ENCODE assay signal across 8 cellular contexts in the genomic region with DNA sequence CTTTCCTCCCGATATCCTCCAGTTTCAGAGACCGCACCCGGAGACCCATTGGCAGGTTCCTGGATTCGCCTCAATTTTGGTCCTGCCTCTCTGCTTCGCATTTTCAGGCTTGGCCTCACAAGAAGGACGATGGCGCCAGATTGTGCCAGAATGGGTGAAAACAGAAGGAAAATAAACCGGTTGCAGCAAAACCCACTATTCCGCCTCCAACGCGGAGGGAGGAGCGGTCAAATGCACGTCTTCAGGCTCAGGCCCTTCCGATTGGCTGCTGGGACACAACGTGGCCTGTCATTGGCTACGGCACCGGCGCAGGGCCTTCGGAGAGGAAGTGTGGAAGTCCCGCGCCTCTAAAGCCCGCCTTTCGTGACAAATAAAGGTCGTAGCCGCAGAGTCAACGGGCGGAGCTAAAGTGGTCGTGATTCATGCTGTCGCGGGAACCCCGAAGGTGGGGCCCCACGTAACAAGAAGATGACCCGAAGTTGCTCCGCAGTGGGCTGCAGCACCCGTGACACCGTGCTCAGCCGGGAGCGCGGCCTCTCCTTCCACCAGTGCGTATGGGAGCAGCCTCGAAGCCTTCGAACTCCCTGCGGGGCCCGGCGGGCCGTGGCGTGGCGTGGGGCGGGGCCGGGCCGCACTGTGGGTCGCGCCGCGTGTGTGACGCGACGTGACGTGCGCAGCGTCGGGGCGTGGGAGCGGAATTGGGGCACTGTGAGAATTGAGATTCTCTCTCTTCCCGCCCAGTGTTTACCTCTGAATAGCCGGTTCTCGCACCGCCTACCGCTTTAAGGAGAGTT. TPM values are rescaled to one million over a fixed set of nuclear protein-coding genes. Genes with fewer than 3 reads are reported as not detected.
A peak's percentile ranks its signal among the peaks of the same experiment; 100 is the strongest.
DNase-seq lines count a peak whose midpoint lies in the region; ATAC-seq and TF ChIP-seq lines count a peak whose summit lies in the region.

A gene with protein sequence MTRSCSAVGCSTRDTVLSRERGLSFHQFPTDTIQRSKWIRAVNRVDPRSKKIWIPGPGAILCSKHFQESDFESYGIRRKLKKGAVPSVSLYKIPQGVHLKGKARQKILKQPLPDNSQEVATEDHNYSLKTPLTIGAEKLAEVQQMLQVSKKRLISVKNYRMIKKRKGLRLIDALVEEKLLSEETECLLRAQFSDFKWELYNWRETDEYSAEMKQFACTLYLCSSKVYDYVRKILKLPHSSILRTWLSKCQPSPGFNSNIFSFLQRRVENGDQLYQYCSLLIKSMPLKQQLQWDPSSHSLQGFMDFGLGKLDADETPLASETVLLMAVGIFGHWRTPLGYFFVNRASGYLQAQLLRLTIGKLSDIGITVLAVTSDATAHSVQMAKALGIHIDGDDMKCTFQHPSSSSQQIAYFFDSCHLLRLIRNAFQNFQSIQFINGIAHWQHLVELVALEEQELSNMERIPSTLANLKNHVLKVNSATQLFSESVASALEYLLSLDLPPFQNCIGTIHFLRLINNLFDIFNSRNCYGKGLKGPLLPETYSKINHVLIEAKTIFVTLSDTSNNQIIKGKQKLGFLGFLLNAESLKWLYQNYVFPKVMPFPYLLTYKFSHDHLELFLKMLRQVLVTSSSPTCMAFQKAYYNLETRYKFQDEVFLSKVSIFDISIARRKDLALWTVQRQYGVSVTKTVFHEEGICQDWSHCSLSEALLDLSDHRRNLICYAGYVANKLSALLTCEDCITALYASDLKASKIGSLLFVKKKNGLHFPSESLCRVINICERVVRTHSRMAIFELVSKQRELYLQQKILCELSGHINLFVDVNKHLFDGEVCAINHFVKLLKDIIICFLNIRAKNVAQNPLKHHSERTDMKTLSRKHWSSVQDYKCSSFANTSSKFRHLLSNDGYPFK (plus strand): TSS at position 401 of the 794 bp plus-strand sequence. CDS start 68 bp downstream, at position 469.

- intact Hi-C loops in naive thymus-derived CD4-positive, alpha-beta T cell (cut with micrococcal nuclease): loop anchor here (1.0 to 5.0 kb wide), 23 partner anchors 9 to 1408 kb away; a partner anchor contains a TSS

- no peaks in the 10 kb centered on the region for H3K27me3 ChIP-seq in naive thymus-derived CD4-positive, alpha-beta T cell (ENCODE audit: control insufficient read depth in 2 of 2, insufficient read depth in 2 of 2, low read length in 2 of 2)

- CTCF ChIA-PET in naive thymus-derived CD4-positive, alpha-beta T cell (lab: Charles Lee): interaction anchor here (0.8 to 2.0 kb wide), 5 partner anchors 11 to 134 kb away, joined by 3 to 11 read pairs (median 4); a partner anchor contains a TSS

- no peaks in the 10 kb centered on the region for H3K9me3 ChIP-seq in naive thymus-derived CD4-positive, alpha-beta T cell (ENCODE audit: control insufficient read depth in 2 of 3, low read length in 3 of 3)

- POLR2A ChIA-PET in naive thymus-derived CD4-positive, alpha-beta T cell (lab: Charles Lee): interaction anchor here (0.6 to 2.9 kb wide), 13 partner anchors 8 to 572 kb away, joined by 3 to 33 read pairs (median 5); a partner anchor contains a TSS

- H3K4me3 Mint-ChIP-seq in activated T-helper 17 cell treated with anti-CD3 and anti-CD28 coated beads, Interleukin-2, amount 50 U/mL, for 72 hours: no peak within 1 kb of the TSS
- H3K4me3 Mint-ChIP-seq in naive thymus-derived CD4-positive, alpha-beta T cell: no peak within 1 kb of the TSS
- H3K4me3 Mint-ChIP-seq in stimulated activated memory B cell treated with anti-CD40 and anti-IgM and Interleukin-4, amounts not matched to agents 10 μg/mL and 1 μg/mL and 100 μg/mL, for 72 hours: no peak within 1 kb of the TSS

- no peaks in the 10 kb centered on the region for H3K36me3 ChIP-seq in naive thymus-derived CD4-positive, alpha-beta T cell (ENCODE audit: control insufficient read depth in 2 of 3, insufficient read depth in 3 of 3, low read length in 3 of 3)

- ATAC-seq in activated T-helper 17 cell treated with anti-CD3 and anti-CD28 coated beads, Interleukin-2, amount 50 U/mL, for 72 hours (replicated peaks): peak; percentile 92
- ATAC-seq in naive thymus-derived CD4-positive, alpha-beta T cell: peak; percentile 91
- ATAC-seq in stimulated activated memory B cell treated with anti-CD40 and anti-IgM and Interleukin-4, amounts not matched to agents 10 μg/mL and 1 μg/mL and 100 μg/mL, for 72 hours: peak; percentile 98

- peak; percentile 98 for DNase-seq in ELF-1 (ENCODE audit: low read depth, low spot score)
- DNase-seq in H4 (ENCODE audit: low spot score): peak; percentile 99
- DNase-seq in LNCaP clone FGC (ENCODE audit: low read depth): peak; percentile 98
- peak; percentile 99 for DNase-seq in RPMI7951 (ENCODE audit: low read depth)
- DNase-seq in fibroblast of peridontal ligament (ENCODE audit: extremely low read depth): peak; percentile 99
- DNase-seq in naive thymus-derived CD4-positive, alpha-beta T cell: peak; percentile 92 to 100 (median 98)

- no peaks in the 10 kb centered on the region for H3K27me3 Mint-ChIP-seq in activated T-helper 17 cell treated with anti-CD3 and anti-CD28 coated beads, Interleukin-2, amount 50 U/mL, for 72 hours
- H3K27me3 Mint-ChIP-seq in naive thymus-derived CD4-positive, alpha-beta T cell: peaks cover 0 to 2% (median 0%) of the 10 kb centered on the region in 5 donors
- no peaks in the 10 kb centered on the region for H3K27me3 Mint-ChIP-seq in stimulated activated memory B cell treated with anti-CD40 and anti-IgM and Interleukin-4, amounts not matched to agents 10 μg/mL and 1 μg/mL and 100 μg/mL, for 72 hours

- no peaks in the 10 kb centered on the region for H3K9me3 Mint-ChIP-seq in activated T-helper 17 cell treated with anti-CD3 and anti-CD28 coated beads, Interleukin-2, amount 50 U/mL, for 72 hours
- H3K9me3 Mint-ChIP-seq in naive thymus-derived CD4-positive, alpha-beta T cell: no peaks in the 10 kb centered on the region
- no peaks in the 10 kb centered on the region for H3K9me3 Mint-ChIP-seq in stimulated activated memory B cell treated with anti-CD40 and anti-IgM and Interleukin-4, amounts not matched to agents 10 μg/mL and 1 μg/mL and 100 μg/mL, for 72 hours

- H3K36me3 Mint-ChIP-seq in activated T-helper 17 cell treated with anti-CD3 and anti-CD28 coated beads, Interleukin-2, amount 50 U/mL, for 72 hours (ENCODE audit: low read depth): no peaks in the 10 kb centered on the region
- H3K36me3 Mint-ChIP-seq in naive thymus-derived CD4-positive, alpha-beta T cell: peaks cover 0 to 12% (median 8%) of the 10 kb centered on the region in 5 donors
- peaks cover 8% of the 10 kb centered on the region for H3K36me3 Mint-ChIP-seq in stimulated activated memory B cell treated with anti-CD40 and anti-IgM and Interleukin-4, amounts not matched to agents 10 μg/mL and 1 μg/mL and 100 μg/mL, for 72 hours

- H3K4me1 Mint-ChIP-seq in activated T-helper 17 cell treated with anti-CD3 and anti-CD28 coated beads, Interleukin-2, amount 50 U/mL, for 72 hours: peaks cover 23% of the 10 kb centered on the region
- H3K4me1 Mint-ChIP-seq in naive thymus-derived CD4-positive, alpha-beta T cell: peaks cover 0 to 30% (median 15%) of the 10 kb centered on the region in 7 donors
- peaks cover 28% of the 10 kb centered on the region for H3K4me1 Mint-ChIP-seq in stimulated activated memory B cell treated with anti-CD40 and anti-IgM and Interleukin-4, amounts not matched to agents 10 μg/mL and 1 μg/mL and 100 μg/mL, for 72 hours

- H3K4me1 ChIP-seq in naive thymus-derived CD4-positive, alpha-beta T cell (ENCODE audit: control insufficient read depth in 2 of 2, insufficient read depth in 2 of 2, low read length in 2 of 2): peaks cover 13 to 15% of the 10 kb centered on the region in 2 donors

- H3K4me3 ChIP-seq in LNCaP clone FGC (ENCODE audit: low read depth, low read length): peak within 1 kb of the TSS; percentile 79
- H3K4me3 ChIP-seq in naive thymus-derived CD4-positive, alpha-beta T cell (ENCODE audit: low read length): peak within 1 kb of the TSS; percentile 91

- H3K27ac Mint-ChIP-seq in activated T-helper 17 cell treated with anti-CD3 and anti-CD28 coated beads, Interleukin-2, amount 50 U/mL, for 72 hours: no peak within 1 kb of the TSS
- H3K27ac Mint-ChIP-seq in naive thymus-derived CD4-positive, alpha-beta T cell: no peak within 1 kb of the TSS
- H3K27ac Mint-ChIP-seq in stimulated activated memory B cell treated with anti-CD40 and anti-IgM and Interleukin-4, amounts not matched to agents 10 μg/mL and 1 μg/mL and 100 μg/mL, for 72 hours: no peak within 1 kb of the TSS

- no peak for TF ChIP-seq CTCF in LNCaP clone FGC (IDR thresholded peaks at IDR 0.05; ENCODE audit: control insufficient read depth, extremely low read depth, insufficient read depth)

- H3K27ac ChIP-seq in naive thymus-derived CD4-positive, alpha-beta T cell (ENCODE audit: low read depth, low read length): peak within 1 kb of the TSS; percentile 98

RNA-seq across cellular contexts. Expression of the gene that starts here (rescaled TPM):
- 1.5 and 3.3 TPM in 2 replicates for total RNA-seq in H4 (2014; rRNA removed; shearing (Covaris generic))
- 1.9 and 3.1 TPM in 2 replicates for total RNA-seq in RPMI7951 (2014; rRNA removed; shearing (Covaris generic))
- 1 to 10 TPM; 1.5 to 1.9 TPM for total RNA-seq in activated T-helper 17 cell treated with anti-CD3 and anti-CD28 coated beads, Interleukin-2, amount 50 U/mL, for 72 hours
- total RNA-seq in naive thymus-derived CD4-positive, alpha-beta T cell: 1 to 10 TPM; 2.2 to 4.9 (median 4.4) TPM
- 1 to 10 TPM; 1.7 to 2.7 TPM for polyA plus RNA-seq in naive thymus-derived CD4-positive, alpha-beta T cell

Comparison
In these comparisons a context has a peak if more than half of its experiments do, and no peak if none do; other contexts are left out.
1. Peak in every context shown above with its lines: DNase-seq, ATAC-seq, H3K4me3 ChIP-seq and H3K27ac ChIP-seq.